ENCODE assay signal across 11 cellular contexts in the genomic region with DNA sequence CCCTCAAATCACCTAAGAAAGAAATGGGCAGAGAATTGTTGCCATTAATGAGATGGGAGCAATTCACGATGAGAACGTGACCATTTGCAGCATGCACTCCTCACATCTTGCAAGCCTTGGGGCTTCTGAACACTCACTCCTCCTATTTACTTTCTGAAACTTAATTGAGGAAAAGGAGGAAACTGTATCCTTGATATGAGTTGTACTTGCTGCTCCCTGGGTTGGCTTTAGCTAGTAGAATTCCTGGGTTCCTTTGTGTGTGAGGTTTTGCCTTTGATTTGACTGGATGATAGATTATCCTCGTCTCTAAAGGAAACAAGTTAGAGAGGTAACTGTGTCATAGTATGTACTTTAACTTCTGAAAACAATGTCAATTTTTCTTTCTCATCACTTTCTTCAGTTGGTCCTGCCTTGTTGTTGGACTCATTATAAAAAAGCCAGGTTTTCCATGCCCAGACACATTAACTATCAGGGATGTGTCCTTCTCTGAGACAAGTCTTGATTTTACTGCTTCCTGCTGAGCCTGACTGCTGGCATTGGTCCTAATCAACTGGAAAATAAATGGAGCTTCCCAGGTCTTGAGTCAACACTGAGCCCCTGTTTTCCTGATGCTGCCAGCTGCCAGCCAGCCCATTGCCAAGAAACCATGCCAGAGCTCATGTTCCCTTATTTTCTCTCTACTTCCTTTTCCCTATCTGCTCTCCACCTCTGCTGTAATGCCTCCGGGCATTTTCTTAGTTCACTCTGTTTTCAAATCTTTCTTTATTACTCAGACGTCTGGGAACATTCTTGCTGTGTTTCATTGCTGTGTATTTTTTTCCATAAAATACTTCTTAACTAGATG. TPM values are rescaled to one million over a fixed set of nuclear protein-coding genes. Genes with fewer than 3 reads are reported as not detected.
DNase-seq lines count a peak whose midpoint lies in the region; ATAC-seq and TF ChIP-seq lines count a peak whose summit lies in the region.
"Had no signal": no experiment of that assay in that cellular context is flagged by ENCODE, and none has a peak within 500 bp of the region (broad histone marks: within the 10 kb centered on the region; RNA-seq: fewer than 3 reads in every experiment).

No MANE protein-coding gene starts in this region.

- ATAC-seq in HG02623 (IDR thresholded peaks at IDR 0.05; ENCODE audit: unreplicated experiment) (no peak), HG03097 (IDR thresholded peaks at IDR 0.05; ENCODE audit: low FRiP score, unreplicated experiment) (no peak)
- ATAC-seq: gastroesophageal sphincter had no signal

- H3K4me3 ChIP-seq in AG10803 (ENCODE audit: low read length) (no peak overlapping the region), ascending aorta (peak overlapping the region in 1 of 2 donors; percentile 28)
- H3K4me3 ChIP-seq: gastroesophageal sphincter had no signal

- no peaks in the 10 kb centered on the region for H3K27me3 ChIP-seq in ascending aorta
- H3K27me3 ChIP-seq: gastroesophageal sphincter had no signal

- H3K27me3 Mint-ChIP-seq in activated naive CD4-positive, alpha-beta T cell treated with anti-CD3 and anti-CD28 coated beads for 36 hours (ENCODE audit: low read depth): peaks cover 23% of the 10 kb centered on the region

- intact Hi-C loops in ascending aorta (cut with DNase I): loop anchor here (2.0 kb wide), 2 partner anchors 43 to 165 kb away; no protein-coding TSS in a partner anchor
- intact Hi-C loops in activated naive CD4-positive, alpha-beta T cell treated with anti-CD3 and anti-CD28 coated beads for 36 hours (cut with micrococcal nuclease): no loop called here

- no peaks in the 10 kb centered on the region for H3K36me3 ChIP-seq in ascending aorta
- H3K36me3 ChIP-seq: gastroesophageal sphincter had no signal

- no peaks in the 10 kb centered on the region for H3K4me1 Mint-ChIP-seq in activated naive CD4-positive, alpha-beta T cell treated with anti-CD3 and anti-CD28 coated beads for 36 hours (ENCODE audit: low read depth)

- peaks cover 0 to 44% of the 10 kb centered on the region in 2 donors for H3K4me1 ChIP-seq in ascending aorta

- H3K9me3 Mint-ChIP-seq in activated naive CD4-positive, alpha-beta T cell treated with anti-CD3 and anti-CD28 coated beads for 36 hours: peaks cover 7% of the 10 kb centered on the region

- no peak overlapping the region for H3K27ac Mint-ChIP-seq in activated naive CD4-positive, alpha-beta T cell treated with anti-CD3 and anti-CD28 coated beads for 36 hours
- H3K27ac Mint-ChIP-seq: CD4-positive, alpha-beta T cell had no signal

- DNase-seq in AG10803 (ENCODE audit: low read depth) (peak; percentile 72), NCI-H1105 treated with DMSO at 0.1 percent for 48 hours (lab: John Stamatoyannopoulos, UW) (peak; percentile 91), ascending aorta (ENCODE audit: low spot score in 2 of 2) (peak in 1 of 2 donors; percentile 89), kidney tubule cell (ENCODE audit: low spot score) (peak; percentile 83), activated gamma-delta T cell (lab: John Stamatoyannopoulos, UW) (no peak)
- no peak for DNase-seq in activated naive CD4-positive, alpha-beta T cell treated with anti-CD3 and anti-CD28 coated beads for 36 hours
- DNase-seq: CD4-positive, alpha-beta T cell; NCI-H1048 had no signal

- H3K27ac ChIP-seq in ascending aorta: peak overlapping the region; percentile 96 to 97
- H3K27ac ChIP-seq: gastroesophageal sphincter had no signal

- TF ChIP-seq CTCF in AG10803 (conservative IDR thresholded peaks at IDR 0.05; ENCODE audit: low read length) (no peak), ascending aorta (IDR thresholded peaks at IDR 0.05) (no peak)

- H3K4me3 Mint-ChIP-seq in activated naive CD4-positive, alpha-beta T cell treated with anti-CD3 and anti-CD28 coated beads for 36 hours: no peak overlapping the region
- H3K4me3 Mint-ChIP-seq: CD4-positive, alpha-beta T cell had no signal

- H3K9me3 ChIP-seq in ascending aorta: no peaks in the 10 kb centered on the region
- H3K9me3 ChIP-seq: gastroesophageal sphincter had no signal

- no peaks in the 10 kb centered on the region for H3K36me3 Mint-ChIP-seq in activated naive CD4-positive, alpha-beta T cell treated with anti-CD3 and anti-CD28 coated beads for 36 hours (ENCODE audit: low read depth)

- CTCF ChIA-PET in activated naive CD4-positive, alpha-beta T cell treated with anti-CD3 and anti-CD28 coated beads for 36 hours (lab: Charles Lee): no interaction called here

RNA-seq across cellular contexts. Expression of a gene that starts 6.0 kb away (rescaled TPM):
- total RNA-seq in ascending aorta: 47.3 TPM
- not detected for total RNA-seq in activated naive CD4-positive, alpha-beta T cell treated with anti-CD3 and anti-CD28 coated beads for 36 hours
- total RNA-seq: CD4-positive, alpha-beta T cell had no signal

Comparison
In these comparisons a context has a peak if more than half of its experiments do, and no peak if none do; other contexts are left out.
1. DNase-seq: peak in AG10803 (single experiment), NCI-H1105 treated with DMSO at 0.1 percent for 48 hours (single experiment) and kidney tubule cell (single experiment); none in activated naive CD4-positive, alpha-beta T cell treated with anti-CD3 and anti-CD28 coated beads for 36 hours (single experiment) and activated gamma-delta T cell (single experiment).
2. RNA of a gene that starts 6.0 kb away (total RNA-seq): 47.3 TPM in ascending aorta (single experiment); not detected in activated naive CD4-positive, alpha-beta T cell treated with anti-CD3 and anti-CD28 coated beads for 36 hours; every median in the first group is over 10 times any median in the second.